ENCODE assay signal across 1 cellular context in genomic region chr4:89290727-89291126, GRCh38.
TF ChIP-seq lines count a peak whose summit lies in the region.

No MANE protein-coding gene starts in this region.

TF ChIP-seq in WTC11, 78 proteins besides CTCF, POLR2A, EP300 and RAD21 (continued from another document):
- TF ChIP-seq, protein P1, sequence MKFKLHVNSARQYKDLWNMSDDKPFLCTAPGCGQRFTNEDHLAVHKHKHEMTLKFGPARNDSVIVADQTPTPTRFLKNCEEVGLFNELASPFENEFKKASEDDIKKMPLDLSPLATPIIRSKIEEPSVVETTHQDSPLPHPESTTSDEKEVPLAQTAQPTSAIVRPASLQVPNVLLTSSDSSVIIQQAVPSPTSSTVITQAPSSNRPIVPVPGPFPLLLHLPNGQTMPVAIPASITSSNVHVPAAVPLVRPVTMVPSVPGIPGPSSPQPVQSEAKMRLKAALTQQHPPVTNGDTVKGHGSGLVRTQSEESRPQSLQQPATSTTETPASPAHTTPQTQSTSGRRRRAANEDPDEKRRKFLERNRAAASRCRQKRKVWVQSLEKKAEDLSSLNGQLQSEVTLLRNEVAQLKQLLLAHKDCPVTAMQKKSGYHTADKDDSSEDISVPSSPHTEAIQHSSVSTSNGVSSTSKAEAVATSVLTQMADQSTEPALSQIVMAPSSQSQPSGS (CRISPR knock-in tag; IDR thresholded peaks at IDR 0.05; ENCODE audit: borderline replicate concordance, low read depth): no peak
- TF ChIP-seq, protein P2, sequence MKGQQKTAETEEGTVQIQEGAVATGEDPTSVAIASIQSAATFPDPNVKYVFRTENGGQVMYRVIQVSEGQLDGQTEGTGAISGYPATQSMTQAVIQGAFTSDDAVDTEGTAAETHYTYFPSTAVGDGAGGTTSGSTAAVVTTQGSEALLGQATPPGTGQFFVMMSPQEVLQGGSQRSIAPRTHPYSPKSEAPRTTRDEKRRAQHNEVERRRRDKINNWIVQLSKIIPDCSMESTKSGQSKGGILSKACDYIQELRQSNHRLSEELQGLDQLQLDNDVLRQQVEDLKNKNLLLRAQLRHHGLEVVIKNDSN (CRISPR knock-in tag; IDR thresholded peaks at IDR 0.05): no peak
- no peak for TF ChIP-seq IRF2 (CRISPR knock-in tag; IDR thresholded peaks at IDR 0.05; ENCODE audit: borderline replicate concordance, low read depth)
TF ChIP-seq in WTC11: peak in this region for 0.
